12 cellular contexts compared by ENCODE assay signal in genomic region chr6:144377586-144377985, GRCh38.
A peak's percentile ranks its signal among the peaks of the same experiment; 100 is the strongest.
DNase-seq lines count a peak whose midpoint lies in the region; ATAC-seq, FAIRE-seq and TF ChIP-seq lines count a peak whose summit lies in the region.
"Had no signal": no experiment of that assay in that cellular context is flagged by ENCODE, and none has a peak within 500 bp of the region (broad histone marks: within the 10 kb centered on the region; RNA-seq: fewer than 3 reads in every experiment).

No MANE protein-coding gene starts in this region.

- H3K79me2 ChIP-seq in HepG2 (ENCODE audit: insufficient read depth, low read length) = peaks cover 90% of the 10 kb centered on the region

- H3K9me3 ChIP-seq in HepG2 (ENCODE audit: low read length) (no peaks in the 10 kb centered on the region), right lobe of liver (no peaks in the 10 kb centered on the region)

- peaks cover 0 to 2% of the 10 kb centered on the region in 2 experiments; a peak in 4 of 5 replicates for H3K36me3 ChIP-seq in HepG2 (replicated peaks in 1 of 2; ENCODE audit: control insufficient read depth in 1 of 2, insufficient read depth in 2 of 2, low read length in 2 of 2)
- no peaks in the 10 kb centered on the region for H3K36me3 ChIP-seq in right lobe of liver

- peaks cover 5% of the 10 kb centered on the region for H3K9me3 Mint-ChIP-seq in chondrocyte (ENCODE audit: low read depth)

- no peaks in the 10 kb centered on the region for H3K27me3 Mint-ChIP-seq in chondrocyte (ENCODE audit: low read depth)

- no peak overlapping the region for H3K9ac ChIP-seq in HepG2 (ENCODE audit: insufficient read depth, low read depth, low read length)

- intact Hi-C loops in HepG2 (cut with micrococcal nuclease; ENCODE audit: unreplicated experiment) = no loop called here
- intact Hi-C loops in right lobe of liver (cut with DNase I) = no loop called here

- H3K4me1 ChIP-seq in HepG2 (ENCODE audit: insufficient read depth, low read length) (peaks cover 50% of the 10 kb centered on the region), right lobe of liver (peaks cover 0 to 19% (median 0%) of the 10 kb centered on the region in 4 donors)

- peak overlapping the region; percentile 71 for H3K27ac Mint-ChIP-seq in chondrocyte (ENCODE audit: unreplicated experiment)

- H3K27me3 ChIP-seq in HepG2 (ENCODE audit: control insufficient read depth in 1 of 2, insufficient read depth in 2 of 2, low read length in 2 of 2) = no peaks in the 10 kb centered on the region
- no peaks in the 10 kb centered on the region for H3K27me3 ChIP-seq in right lobe of liver

- DNase-seq in HepG2 (ENCODE audit: low spot score) = no peak
- no peak for DNase-seq in right lobe of liver
- DNase-seq in chondrocyte (ENCODE audit: low spot score) = no peak
- peak; percentile 83 for DNase-seq in myocyte (ENCODE audit: low read depth)
- DNase-seq in NCI-H2171 (lab: John Stamatoyannopoulos, UW) = no peak
- no peak for DNase-seq in DMS53 (lab: John Stamatoyannopoulos, UW)
- DNase-seq: activated naive CD4-positive, alpha-beta T cell treated with Interleukin-2 at 50 U/mL for 16 hours; hippocampal formation; NCI-H226 had no signal

- in situ Hi-C loops in HepG2 (cut with HindIII; ENCODE audit: extremely low pct_ligation_motif_present, low pct_unique_long_range_greater_than_20kb) = no loop called here

- no peak for FAIRE-seq in HepG2 (lab: Jason Lieb, UNC)

- no peak overlapping the region for H3K4me2 ChIP-seq in HepG2 (ENCODE audit: low read depth, low read length)

- peaks cover 53% of the 10 kb centered on the region for H4K20me1 ChIP-seq in HepG2 (ENCODE audit: insufficient read depth, low read length)

- no peak overlapping the region for H2AFZ ChIP-seq in HepG2 (ENCODE audit: low read length)

- no peaks in the 10 kb centered on the region for H3K36me3 Mint-ChIP-seq in chondrocyte (ENCODE audit: low read depth)

- POLR2A ChIA-PET in HepG2 (lab: Yijun Ruan, JAX) = no interaction called here

- ATAC-seq in HepG2 (peak; percentile 6; the same call in 1 of the 3 replicates), right lobe of liver (no peak), HG03039 (IDR thresholded peaks at IDR 0.05; ENCODE audit: unreplicated experiment) (no peak), GM21786 (IDR thresholded peaks at IDR 0.05; ENCODE audit: unreplicated experiment) (no peak)
- ATAC-seq: HCT116 had no signal

- no peak for TF ChIP-seq EP300 in HepG2 (IDR thresholded peaks at IDR 0.05; ENCODE audit: low read depth in 2 of 2, low read length in 2 of 2)
- TF ChIP-seq EP300 in HepG2 (CRISPR knock-in tag; IDR thresholded peaks at IDR 0.05; ENCODE audit: borderline replicate concordance) = no peak

- BruUV-seq in HepG2 (replicated peaks; lab: Mats Ljungman, UMichigan) = no TSS peak

- H3K27ac ChIP-seq in HepG2 (ENCODE audit: extremely low read length, insufficient read depth, low read length) (no peak overlapping the region), right lobe of liver (no peak overlapping the region)

- CTCF ChIA-PET in HepG2 (lab: Yijun Ruan, JAX; ENCODE audit: low intra/inter-chr PET ratio, low total read pairs) = no interaction called here

- H3K4me3 ChIP-seq in HepG2 (replicated peaks in 1 of 3; ENCODE audit: insufficient read depth in 1 of 3, low read depth in 2 of 3, low read length in 3 of 3) (no peak overlapping the region), right lobe of liver (no peak overlapping the region)

- no peak overlapping the region for H3K4me3 Mint-ChIP-seq in chondrocyte (ENCODE audit: unreplicated experiment)

- TF ChIP-seq POLR2A in HepG2 (IDR thresholded peaks at IDR 0.05; ENCODE audit: insufficient read depth in 1 of 2, low read depth in 2 of 2, low read length in 2 of 2) (no peak), right lobe of liver (IDR thresholded peaks at IDR 0.05) (no peak)

- H3K4me1 Mint-ChIP-seq in chondrocyte (ENCODE audit: low read depth) = peaks cover 40% of the 10 kb centered on the region

- WGBS in HepG2 (ENCODE audit: low lambda C conversion rate) = 88% methylated on average over 2 of the region's 2 CpGs
- 34% methylated on average over 2 of the region's 2 CpGs for WGBS in right lobe of liver (ENCODE audit: insufficient coverage, low coverage, low lambda C conversion rate, missing lambda C conversion rate)

- TF ChIP-seq CTCF in HepG2 (CRISPR knock-in tag; IDR thresholded peaks at IDR 0.05) = no peak
- no peak for TF ChIP-seq CTCF in right lobe of liver (IDR thresholded peaks at IDR 0.05)
- no peak for TF ChIP-seq CTCF in chondrocyte (IDR thresholded peaks at IDR 0.05)

- no peak for TF ChIP-seq RAD21 in HepG2 (CRISPR knock-in tag; IDR thresholded peaks at IDR 0.05)

TF ChIP-seq in HepG2, 621 proteins besides CTCF, POLR2A, EP300 and RAD21:
- TF ChIP-seq ZNF124 (CRISPR knock-in tag; IDR thresholded peaks at IDR 0.05) (no peak), MAFF (IDR thresholded peaks at IDR 0.05; ENCODE audit: low read depth, low read length) (0 out of 2 replicates have a peak, but pooled peaks have one; percentile 8), MAFK (conservative IDR thresholded peaks at IDR 0.05 in 1 of 2, IDR thresholded peaks at IDR 0.05 in 1 of 2; ENCODE audit: low read length in 2 of 2) (peak; percentile 10 to 26; a peak in 2 of 4 replicates)
